ENCODE assay signal across 11 cellular contexts in genomic region chr2:31255911-31256571, GRCh38.
DNase-seq lines count a peak whose midpoint lies in the region; ATAC-seq and TF ChIP-seq lines count a peak whose summit lies in the region.
"Had no signal": no experiment of that assay in that cellular context is flagged by ENCODE, and none has a peak within 500 bp of the region (broad histone marks: within the 10 kb centered on the region; RNA-seq: fewer than 3 reads in every experiment).

No MANE protein-coding gene starts in this region.

- H3K9me3 ChIP-seq in WERI-Rb-1 (ENCODE audit: severe bottlenecking): no peaks in the 10 kb centered on the region
- H3K9me3 ChIP-seq: BE2C had no signal

- no peaks in the 10 kb centered on the region for H3K36me3 ChIP-seq in WERI-Rb-1
- H3K36me3 ChIP-seq: BE2C had no signal

- H3K4me1 Mint-ChIP-seq in effector memory CD8-positive, alpha-beta T cell (ENCODE audit: low read depth in 2 of 2): peaks cover 0 to 9% of the 10 kb centered on the region in 2 donors

- H3K27me3 Mint-ChIP-seq in effector memory CD8-positive, alpha-beta T cell: no peaks in the 10 kb centered on the region

- H3K27ac ChIP-seq in WERI-Rb-1 (peak overlapping the region; percentile 76), caudate nucleus (ENCODE audit: low read depth, low read length) (no peak overlapping the region)

- H3K4me3 ChIP-seq in WERI-Rb-1 (ENCODE audit: low read depth, low read length): no peak overlapping the region

- TF ChIP-seq CTCF in WERI-Rb-1 (IDR thresholded peaks at IDR 0.05; ENCODE audit: low read depth, low read length): no peak

- no peaks in the 10 kb centered on the region for H3K9me3 Mint-ChIP-seq in effector memory CD8-positive, alpha-beta T cell

- no peaks in the 10 kb centered on the region for H3K27me3 ChIP-seq in WERI-Rb-1 (ENCODE audit: insufficient read depth, low read depth, severe bottlenecking)
- H3K27me3 ChIP-seq: BE2C had no signal

- H3K36me3 Mint-ChIP-seq in effector memory CD8-positive, alpha-beta T cell (ENCODE audit: insufficient read depth): no peaks in the 10 kb centered on the region

- peak overlapping the region in 1 of 2 donors; percentile 5 for H3K4me3 Mint-ChIP-seq in effector memory CD8-positive, alpha-beta T cell

- H3K27ac Mint-ChIP-seq in effector memory CD8-positive, alpha-beta T cell: no peak overlapping the region

- ATAC-seq in GM19455 (IDR thresholded peaks at IDR 0.05; ENCODE audit: unreplicated experiment): peak; percentile 59
- ATAC-seq in HG03095 (IDR thresholded peaks at IDR 0.05; ENCODE audit: unreplicated experiment): peak; percentile 60
- no peak for ATAC-seq in effector memory CD8-positive, alpha-beta T cell (replicated peaks)

- DNase-seq in COLO668 (lab: John Stamatoyannopoulos, UW; ENCODE audit: unreplicated experiment) (peak; percentile 64), WERI-Rb-1 (no peak), caudate nucleus (lab: John Stamatoyannopoulos, UW) (no peak), UCSD-AML1 (lab: John Stamatoyannopoulos, UW; ENCODE audit: unreplicated experiment) (no peak), NCI-H2029 (lab: John Stamatoyannopoulos, UW) (no peak)
- DNase-seq in effector memory CD8-positive, alpha-beta T cell: no peak
- DNase-seq: activated gamma-delta T cell treated with Interleukin-2 at 50 U/mL for 16 hours; BE2C; stimulated activated naive CD4-positive, alpha-beta T cell treated with Interleukin-2 at 50 U/mL for 16 hours had no signal
